Comparison of ENCODE assay signal across 2 cellular contexts in the genomic region with DNA sequence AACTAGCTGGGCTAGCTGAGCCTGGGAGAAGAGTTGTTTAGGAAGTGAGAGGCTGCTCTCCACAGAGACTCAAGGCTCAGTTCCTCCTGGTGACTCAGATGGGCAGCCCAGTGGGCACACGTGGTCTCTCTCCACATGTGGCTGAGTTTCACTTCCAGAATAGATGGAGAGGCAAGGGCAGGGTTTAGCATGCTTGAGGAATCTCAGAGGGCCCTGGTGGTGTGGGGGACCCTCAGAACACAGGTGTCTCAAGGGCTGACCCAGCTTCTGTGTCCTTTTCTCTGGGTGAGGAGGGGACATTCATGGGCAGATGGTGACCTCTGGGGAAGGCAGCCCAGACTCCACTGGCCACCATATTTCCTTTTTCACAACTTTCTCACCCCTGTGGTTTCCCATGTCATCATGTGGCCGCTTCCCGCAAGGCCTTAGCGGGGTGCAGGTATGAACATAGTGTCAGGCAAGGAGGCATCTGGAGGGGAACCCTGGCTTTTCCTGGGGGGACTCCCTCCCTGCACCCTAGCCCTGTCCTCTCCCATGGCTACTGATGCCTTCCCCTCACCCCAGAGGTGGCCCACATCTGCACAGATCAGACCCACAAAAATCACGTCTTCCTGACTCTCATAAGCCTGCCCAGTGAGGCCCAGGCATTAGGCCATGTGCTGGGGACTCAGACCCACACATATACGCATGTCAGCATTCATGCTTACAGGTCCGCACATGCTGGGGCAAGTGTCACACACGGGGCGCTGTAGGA.
A peak's percentile ranks its signal among the peaks of the same experiment; 100 is the strongest.
TF ChIP-seq lines count a peak whose summit lies in the region.

No MANE protein-coding gene starts in this region.

TF ChIP-seq in SK-N-SH, 30 proteins besides CTCF, POLR2A, EP300 and RAD21:
- TF ChIP-seq, protein P1, sequence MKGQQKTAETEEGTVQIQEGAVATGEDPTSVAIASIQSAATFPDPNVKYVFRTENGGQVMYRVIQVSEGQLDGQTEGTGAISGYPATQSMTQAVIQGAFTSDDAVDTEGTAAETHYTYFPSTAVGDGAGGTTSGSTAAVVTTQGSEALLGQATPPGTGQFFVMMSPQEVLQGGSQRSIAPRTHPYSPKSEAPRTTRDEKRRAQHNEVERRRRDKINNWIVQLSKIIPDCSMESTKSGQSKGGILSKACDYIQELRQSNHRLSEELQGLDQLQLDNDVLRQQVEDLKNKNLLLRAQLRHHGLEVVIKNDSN (IDR thresholded peaks at IDR 0.05; ENCODE audit: borderline replicate concordance, low read depth) = peak; percentile 46; the same call in 1 of the 2 replicates
- no peak for TF ChIP-seq TAF1 (IDR thresholded peaks at IDR 0.05; ENCODE audit: borderline replicate concordance, low read depth, low read length)

TF ChIP-seq in SK-N-SH treated with all-trans-retinoic acid at 6 μM for 48 hours, 23 proteins besides CTCF, POLR2A, EP300 and RAD21:
- TF ChIP-seq CSRNP3 (CRISPR knock-in tag; IDR thresholded peaks at IDR 0.05) = no peak
- no peak for TF ChIP-seq PPARA (CRISPR knock-in tag; IDR thresholded peaks at IDR 0.05; ENCODE audit: borderline replicate concordance)
- TF ChIP-seq SNAI2 (CRISPR knock-in tag; IDR thresholded peaks at IDR 0.05) = no peak
- no peak for TF ChIP-seq POU6F1 (CRISPR knock-in tag; IDR thresholded peaks at IDR 0.05; ENCODE audit: borderline replicate concordance, low read depth)
- no peak for TF ChIP-seq ZFP3 (CRISPR knock-in tag; IDR thresholded peaks at IDR 0.05)
- TF ChIP-seq ISL1 (CRISPR knock-in tag; IDR thresholded peaks at IDR 0.05) = no peak
- no peak for TF ChIP-seq ZNF565 (CRISPR knock-in tag; conservative IDR thresholded peaks at IDR 0.05; ENCODE audit: low read depth)
- TF ChIP-seq ZC3H10 (CRISPR knock-in tag; IDR thresholded peaks at IDR 0.05) = no peak
- no peak for TF ChIP-seq CSDC2 (CRISPR knock-in tag; IDR thresholded peaks at IDR 0.05)
- no peak for TF ChIP-seq OSR1 (CRISPR knock-in tag; IDR thresholded peaks at IDR 0.05)
- no peak for TF ChIP-seq ZNF8 (CRISPR knock-in tag; IDR thresholded peaks at IDR 0.05)
- no peak for TF ChIP-seq TOX (CRISPR knock-in tag; IDR thresholded peaks at IDR 0.05; ENCODE audit: borderline replicate concordance)
- TF ChIP-seq TCF4 (CRISPR knock-in tag; IDR thresholded peaks at IDR 0.05; ENCODE audit: borderline replicate concordance) = no peak
- TF ChIP-seq CREB5 (CRISPR knock-in tag; IDR thresholded peaks at IDR 0.05; ENCODE audit: low read depth) = no peak
- TF ChIP-seq ZNF70 (CRISPR knock-in tag; IDR thresholded peaks at IDR 0.05) = no peak
- no peak for TF ChIP-seq ARNTL (CRISPR knock-in tag; IDR thresholded peaks at IDR 0.05; ENCODE audit: borderline replicate concordance, low read depth)
